In the genomic region with DNA sequence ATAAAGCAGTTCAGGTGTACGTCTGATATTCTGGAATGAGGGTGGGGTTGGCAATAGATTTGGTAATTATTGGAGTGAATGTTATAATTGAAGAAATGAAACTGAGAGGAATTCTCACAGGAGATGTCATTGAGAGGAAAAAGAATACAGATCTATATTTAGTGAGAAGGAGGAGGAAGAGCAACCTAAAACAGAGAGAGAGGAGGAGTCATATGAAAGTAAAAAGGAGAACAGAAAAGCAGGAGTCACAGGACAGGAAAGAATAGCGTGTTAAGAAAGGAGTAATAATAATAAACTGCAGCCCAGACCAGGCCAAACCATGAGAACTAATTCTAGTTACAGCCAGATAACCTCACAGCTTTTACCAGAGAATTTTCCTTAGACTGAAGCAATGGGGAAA, we compare ENCODE assay signal across 15 cellular contexts.
DNase-seq lines count a peak whose midpoint lies in the region; ATAC-seq and TF ChIP-seq lines count a peak whose summit lies in the region.
"Had no signal": no experiment of that assay in that cellular context is flagged by ENCODE, and none has a peak within 500 bp of the region (broad histone marks: within the 10 kb centered on the region; RNA-seq: fewer than 3 reads in every experiment).

No MANE protein-coding gene starts in this region.

- H3K36me3 Mint-ChIP-seq in neural progenitor cell (no peaks in the 10 kb centered on the region), endothelial cell (ENCODE audit: low read depth, unreplicated experiment) (no peaks in the 10 kb centered on the region)

- H3K4me1 ChIP-seq in neural progenitor cell = peaks cover 14% of the 10 kb centered on the region

- H3K27me3 Mint-ChIP-seq in neural progenitor cell (ENCODE audit: insufficient read depth, low read depth) (no peaks in the 10 kb centered on the region), endothelial cell (ENCODE audit: unreplicated experiment) (no peaks in the 10 kb centered on the region)

- no peak overlapping the region for H3K27ac Mint-ChIP-seq in neural progenitor cell
- no peak overlapping the region for H3K27ac Mint-ChIP-seq in endothelial cell (ENCODE audit: unreplicated experiment)

- no peak overlapping the region for H3K4me3 ChIP-seq in neural progenitor cell
- H3K4me3 ChIP-seq: smooth muscle cell had no signal

- H3K27ac ChIP-seq in neural progenitor cell = no peak overlapping the region
- H3K27ac ChIP-seq: brain microvascular endothelial cell, HL-60 had no signal

- H3K9me3 Mint-ChIP-seq in neural progenitor cell = no peaks in the 10 kb centered on the region
- no peaks in the 10 kb centered on the region for H3K9me3 Mint-ChIP-seq in endothelial cell (ENCODE audit: unreplicated experiment)
- H3K9me3 Mint-ChIP-seq: nephron had no signal

- peaks cover 12% of the 10 kb centered on the region for H3K4me1 Mint-ChIP-seq in neural progenitor cell
- H3K4me1 Mint-ChIP-seq in endothelial cell (ENCODE audit: unreplicated experiment) = peaks cover 12% of the 10 kb centered on the region

- no peaks in the 10 kb centered on the region for H4K20me1 ChIP-seq in neural progenitor cell (ENCODE audit: low read depth)

- ATAC-seq in GM18907 (IDR thresholded peaks at IDR 0.05; ENCODE audit: unreplicated experiment) (peak; percentile 62), GM21723 (IDR thresholded peaks at IDR 0.05; ENCODE audit: unreplicated experiment) (peak; percentile 94), HG03342 (IDR thresholded peaks at IDR 0.05; ENCODE audit: unreplicated experiment) (peak; percentile 89), GM21737 (IDR thresholded peaks at IDR 0.05; ENCODE audit: unreplicated experiment) (no peak)

- no peak overlapping the region for H3K9ac ChIP-seq in neural progenitor cell

- no peaks in the 10 kb centered on the region for H3F3A ChIP-seq in neural progenitor cell (ENCODE audit: low read depth)

- no peaks in the 10 kb centered on the region for H3K79me2 ChIP-seq in neural progenitor cell (ENCODE audit: low read depth)

- peaks cover 20% of the 10 kb centered on the region for H3K27me3 ChIP-seq in neural progenitor cell
- H3K27me3 ChIP-seq: brain microvascular endothelial cell had no signal

- TF ChIP-seq CTCF in neural progenitor cell (IDR thresholded peaks at IDR 0.05) (no peak), endothelial cell (IDR thresholded peaks at IDR 0.05; ENCODE audit: unreplicated experiment) (no peak)

- H3K36me3 ChIP-seq in neural progenitor cell = no peaks in the 10 kb centered on the region
- H3K36me3 ChIP-seq: brain microvascular endothelial cell had no signal

- no peak for DNase-seq in neural progenitor cell (ENCODE audit: low spot score)
- DNase-seq in endothelial cell (ENCODE audit: low spot score) = no peak
- no peak for DNase-seq in GM19238 (ENCODE audit: insufficient read length, low spot score)
- DNase-seq in C1 segment of cervical spinal cord (lab: John Stamatoyannopoulos, UW) = no peak
- DNase-seq: activated CD4-positive, alpha-beta T cell treated with anti-CD3 and anti-CD28 coated beads, Interleukin-2, amount 50 U/mL, for 4 hours; activated effector memory CD4-positive, alpha-beta T cell treated with Interleukin-2 at 50 U/mL for 16 hours; brain microvascular endothelial cell; trophoblast cell had no signal

- H3K4me2 ChIP-seq in neural progenitor cell = no peak overlapping the region
- H3K4me2 ChIP-seq: smooth muscle cell had no signal

- H3K4me3 Mint-ChIP-seq in neural progenitor cell (no peak overlapping the region), endothelial cell (ENCODE audit: unreplicated experiment) (no peak overlapping the region)
- H3K4me3 Mint-ChIP-seq: nephron had no signal

- no peaks in the 10 kb centered on the region for H3K9me3 ChIP-seq in neural progenitor cell (ENCODE audit: low read depth)

- peak overlapping the region; percentile 20 for H2AFZ ChIP-seq in neural progenitor cell (replicated peaks)
